In the genomic region with DNA sequence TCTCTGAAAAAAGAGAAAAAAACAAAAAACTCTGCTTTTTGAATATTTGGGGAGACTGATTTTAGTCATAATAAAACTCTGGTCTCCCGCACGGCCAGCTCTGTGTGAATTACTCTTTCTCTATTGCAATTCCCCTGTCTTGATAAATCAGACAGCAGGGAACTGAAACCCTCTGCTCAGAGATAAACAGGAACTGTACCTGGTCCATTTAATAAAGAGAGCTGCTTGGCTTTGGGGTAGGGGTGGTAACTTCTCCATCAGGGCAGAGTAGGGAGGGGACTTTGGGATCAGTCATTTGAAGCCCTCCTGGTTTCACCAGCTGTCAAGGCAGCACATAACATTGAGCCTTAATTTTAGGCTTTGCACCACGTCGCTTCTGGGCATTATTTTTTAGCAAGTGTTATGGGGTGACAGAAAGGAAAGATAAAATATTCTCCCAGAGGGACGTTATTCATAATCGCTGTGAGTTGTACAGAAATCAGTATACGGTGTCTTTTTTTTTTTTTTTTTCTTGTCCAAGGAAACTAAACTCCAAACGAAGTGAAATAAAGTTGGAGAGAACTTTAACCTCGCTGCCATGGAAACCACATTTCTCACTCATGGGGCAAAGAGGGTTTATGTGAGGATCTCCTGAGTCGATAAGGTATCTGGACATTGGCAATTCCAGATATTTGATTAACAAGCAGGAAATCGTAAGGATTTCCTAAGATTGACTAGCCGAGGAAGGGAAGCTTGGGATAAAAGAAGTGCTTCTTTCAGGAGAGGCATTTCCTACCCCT, we compare ENCODE assay signal across 14 cellular contexts.
"Had no signal": no experiment of that assay in that cellular context is flagged by ENCODE, and none has a peak within 500 bp of the region (broad histone marks: within the 10 kb centered on the region; RNA-seq: fewer than 3 reads in every experiment).

No MANE protein-coding gene starts in this region.

- H3K27me3 ChIP-seq: cardiac muscle cell, heart left ventricle had no signal

- H3K9ac ChIP-seq: parathyroid adenoma had no signal

- H3K4me3 Mint-ChIP-seq: activated CD4-positive, alpha-beta memory T cell treated with anti-CD3 and anti-CD28 coated beads for 36 hours; activated naive CD8-positive, alpha-beta T cell treated with anti-CD3 and anti-CD28 coated beads, Interleukin-2, amount 10 ng/mL, durations not matched to agents 7 days and 5 days; stimulated activated naive CD8-positive, alpha-beta T cell treated with anti-CD3 and anti-CD28 coated beads, Interleukin-15, amount 100 ng/mL, for 72 hours had no signal

- DNase-seq: activated CD4-positive, alpha-beta memory T cell treated with anti-CD3 and anti-CD28 coated beads for 36 hours; activated CD4-positive, alpha-beta T cell treated with anti-CD3 and anti-CD28 coated beads for 1 hour; activated gamma-delta T cell treated with Interleukin-2 at 50 U/mL for 16 hours; activated naive CD8-positive, alpha-beta T cell treated with anti-CD3 and anti-CD28 coated beads, Interleukin-2, amount 10 ng/mL, durations not matched to agents 7 days and 5 days; activated T-cell treated with anti-CD3 and anti-CD28 coated beads, Interleukin-2, amount 50 U/mL, for 48 hours; foreskin keratinocyte; heart left ventricle; left ventricle myocardium inferior; stimulated activated CD4-positive, alpha-beta T cell treated with anti-CD3 and anti-CD28 coated beads, Interleukin-15, amount 100 ng/mL, for 24 hours; stimulated activated CD4-positive, alpha-beta T cell treated with anti-CD3 and anti-CD28 coated beads, Interleukin-4, amount 100 ng/mL, for 24 hours; stimulated activated naive CD8-positive, alpha-beta T cell treated with anti-CD3 and anti-CD28 coated beads, Interleukin-15, amount 100 ng/mL, for 72 hours had no signal

- H3K36me3 Mint-ChIP-seq: activated CD4-positive, alpha-beta memory T cell treated with anti-CD3 and anti-CD28 coated beads for 36 hours; activated naive CD8-positive, alpha-beta T cell treated with anti-CD3 and anti-CD28 coated beads, Interleukin-2, amount 10 ng/mL, durations not matched to agents 7 days and 5 days had no signal

- H3K79me2 ChIP-seq: parathyroid adenoma had no signal

- ATAC-seq: foreskin keratinocyte; heart left ventricle; stimulated activated naive CD8-positive, alpha-beta T cell treated with anti-CD3 and anti-CD28 coated beads, Interleukin-15, amount 100 ng/mL, for 72 hours had no signal

- H3K27ac ChIP-seq: cardiac muscle cell, foreskin keratinocyte, heart left ventricle, left ventricle myocardium inferior, parathyroid adenoma, thoracic aorta had no signal

- H3K36me3 ChIP-seq: cardiac muscle cell, heart left ventricle, left ventricle myocardium inferior, thoracic aorta had no signal

- H3K4me3 ChIP-seq: cardiac muscle cell, heart left ventricle, left ventricle myocardium inferior, thoracic aorta had no signal

- H3K27ac Mint-ChIP-seq: activated CD4-positive, alpha-beta memory T cell treated with anti-CD3 and anti-CD28 coated beads for 36 hours; activated naive CD8-positive, alpha-beta T cell treated with anti-CD3 and anti-CD28 coated beads, Interleukin-2, amount 10 ng/mL, durations not matched to agents 7 days and 5 days had no signal

- H3K27me3 Mint-ChIP-seq: stimulated activated naive CD8-positive, alpha-beta T cell treated with anti-CD3 and anti-CD28 coated beads, Interleukin-15, amount 100 ng/mL, for 72 hours had no signal

- H3K4me1 ChIP-seq: foreskin keratinocyte, heart left ventricle, parathyroid adenoma had no signal

- H3K9me3 ChIP-seq: heart left ventricle, left ventricle myocardium inferior, thoracic aorta had no signal

- H3K9me3 Mint-ChIP-seq: activated CD4-positive, alpha-beta memory T cell treated with anti-CD3 and anti-CD28 coated beads for 36 hours; activated naive CD8-positive, alpha-beta T cell treated with anti-CD3 and anti-CD28 coated beads, Interleukin-2, amount 10 ng/mL, durations not matched to agents 7 days and 5 days; stimulated activated naive CD8-positive, alpha-beta T cell treated with anti-CD3 and anti-CD28 coated beads, Interleukin-15, amount 100 ng/mL, for 72 hours had no signal

- H2AFZ ChIP-seq: parathyroid adenoma had no signal

- H3K4me1 Mint-ChIP-seq: activated naive CD8-positive, alpha-beta T cell treated with anti-CD3 and anti-CD28 coated beads, Interleukin-2, amount 10 ng/mL, durations not matched to agents 7 days and 5 days; stimulated activated naive CD8-positive, alpha-beta T cell treated with anti-CD3 and anti-CD28 coated beads, Interleukin-15, amount 100 ng/mL, for 72 hours had no signal
